1 cellular context compared by ENCODE assay signal in the genomic region with DNA sequence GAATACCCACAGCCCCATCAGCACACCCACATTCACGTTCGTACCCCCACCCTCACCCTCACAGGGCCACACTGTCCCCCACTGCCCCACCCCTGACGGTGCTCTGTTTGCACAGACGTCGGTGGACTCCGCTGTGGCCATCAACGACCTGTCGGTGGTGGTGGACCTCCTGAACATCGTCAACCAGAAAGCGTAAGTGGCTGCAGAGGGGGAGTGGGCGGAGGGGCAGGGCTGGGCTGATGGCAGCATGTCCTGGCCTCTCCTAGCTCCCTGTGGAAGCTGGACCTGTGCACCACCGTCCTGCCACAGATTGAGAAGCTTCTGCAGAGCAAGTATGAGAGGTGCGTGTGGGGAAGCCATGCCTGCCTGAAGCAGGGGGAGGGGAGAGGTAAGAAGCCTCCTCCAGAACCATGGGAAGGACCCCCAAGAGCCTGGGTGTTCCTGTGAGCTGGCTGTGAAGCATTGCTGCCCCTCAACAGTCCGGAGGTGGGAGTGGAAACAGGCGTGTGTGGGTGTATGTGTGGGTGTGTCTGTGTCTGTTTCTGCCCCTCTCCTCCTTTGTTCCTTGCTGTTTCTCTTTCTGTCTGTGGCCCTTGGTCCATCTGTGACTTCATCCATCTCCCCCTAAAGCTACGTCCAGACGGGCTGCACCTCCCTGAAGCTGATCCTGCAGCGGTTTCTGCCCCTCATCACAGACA.
TF ChIP-seq lines count a peak whose summit lies in the region.

No MANE protein-coding gene starts in this region.

TF ChIP-seq in K562, 482 proteins besides CTCF, POLR2A, EP300 and RAD21:
- TF ChIP-seq OTX1 (CRISPR knock-in tag; IDR thresholded peaks at IDR 0.05) (0 out of 2 replicates have a peak, but pooled peaks have one; percentile 28), KAT8 (IDR thresholded peaks at IDR 0.05; ENCODE audit: low read depth) (no peak), EGR1 (conservative IDR thresholded peaks at IDR 0.05) (peak; percentile 86), STAG1 (CRISPR knock-in tag; IDR thresholded peaks at IDR 0.05; ENCODE audit: borderline replicate concordance) (no peak), NELFE (IDR thresholded peaks at IDR 0.05; ENCODE audit: insufficient read depth, insufficient read length) (no peak)
- TF ChIP-seq, protein P1, sequence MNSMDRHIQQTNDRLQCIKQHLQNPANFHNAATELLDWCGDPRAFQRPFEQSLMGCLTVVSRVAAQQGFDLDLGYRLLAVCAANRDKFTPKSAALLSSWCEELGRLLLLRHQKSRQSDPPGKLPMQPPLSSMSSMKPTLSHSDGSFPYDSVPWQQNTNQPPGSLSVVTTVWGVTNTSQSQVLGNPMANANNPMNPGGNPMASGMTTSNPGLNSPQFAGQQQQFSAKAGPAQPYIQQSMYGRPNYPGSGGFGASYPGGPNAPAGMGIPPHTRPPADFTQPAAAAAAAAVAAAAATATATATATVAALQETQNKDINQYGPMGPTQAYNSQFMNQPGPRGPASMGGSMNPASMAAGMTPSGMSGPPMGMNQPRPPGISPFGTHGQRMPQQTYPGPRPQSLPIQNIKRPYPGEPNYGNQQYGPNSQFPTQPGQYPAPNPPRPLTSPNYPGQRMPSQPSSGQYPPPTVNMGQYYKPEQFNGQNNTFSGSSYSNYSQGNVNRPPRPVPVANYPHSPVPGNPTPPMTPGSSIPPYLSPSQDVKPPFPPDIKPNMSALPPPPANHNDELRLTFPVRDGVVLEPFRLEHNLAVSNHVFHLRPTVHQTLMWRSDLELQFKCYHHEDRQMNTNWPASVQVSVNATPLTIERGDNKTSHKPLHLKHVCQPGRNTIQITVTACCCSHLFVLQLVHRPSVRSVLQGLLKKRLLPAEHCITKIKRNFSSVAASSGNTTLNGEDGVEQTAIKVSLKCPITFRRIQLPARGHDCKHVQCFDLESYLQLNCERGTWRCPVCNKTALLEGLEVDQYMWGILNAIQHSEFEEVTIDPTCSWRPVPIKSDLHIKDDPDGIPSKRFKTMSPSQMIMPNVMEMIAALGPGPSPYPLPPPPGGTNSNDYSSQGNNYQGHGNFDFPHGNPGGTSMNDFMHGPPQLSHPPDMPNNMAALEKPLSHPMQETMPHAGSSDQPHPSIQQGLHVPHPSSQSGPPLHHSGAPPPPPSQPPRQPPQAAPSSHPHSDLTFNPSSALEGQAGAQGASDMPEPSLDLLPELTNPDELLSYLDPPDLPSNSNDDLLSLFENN (IDR thresholded peaks at IDR 0.05; ENCODE audit: low read depth in 2 of 2, low read length in 2 of 2): no peak
